ENCODE assay signal across 8 cellular contexts in genomic region chr19:48872182-48872883, GRCh38. TPM values are rescaled to one million over a fixed set of nuclear protein-coding genes. Genes with fewer than 3 reads are reported as not detected.
DNase-seq lines count a peak whose midpoint lies in the region; ATAC-seq, FAIRE-seq and TF ChIP-seq lines count a peak whose summit lies in the region.

TSS of gene PPP1R15A (plus strand) at chr19:48872421. CDS start at chr19:48873234, 813 bp downstream.

- H3K4me2 ChIP-seq in trophoblast cell (ENCODE audit: low read length) = peak within 1 kb of the TSS; percentile 81

- H3K27me3 Mint-ChIP-seq in T-helper 1 cell treated with Interleukin-12 subunit alpha and Interleukin-12 subunit beta and Interleukin-4 antibody, amounts not matched to agents 30 μg/mL and 1 μg/mL, for 36 hours (ENCODE audit: low read depth) = peaks cover 5% of the 10 kb centered on the region

- peak within 1 kb of the TSS; percentile 75 to 99 (median 89) for H3K4me3 ChIP-seq in heart left ventricle
- H3K4me3 ChIP-seq in trophoblast cell (ENCODE audit: low read depth, low read length) = peak within 1 kb of the TSS; percentile 96
- peak within 1 kb of the TSS; percentile 78 to 100 (median 92) for H3K4me3 ChIP-seq in tibial nerve

- no peak within 1 kb of the TSS for H3K23ac ChIP-seq in trophoblast cell (ENCODE audit: low read length)

- TF ChIP-seq EP300 in tibial nerve (IDR thresholded peaks at IDR 0.05) = peak; percentile 96 to 100

- FAIRE-seq in G401.6 (lab: Jason Lieb, UNC) = peak; percentile 98

- H3K4me1 ChIP-seq in heart left ventricle (peaks cover 11 to 60% (median 41%) of the 10 kb centered on the region in 12 donors), trophoblast cell (ENCODE audit: control insufficient read depth in 1 of 2, insufficient read depth in 2 of 2, low read length in 2 of 2) (peaks cover 24 to 28% of the 10 kb centered on the region in 2 experiments), tibial nerve (peaks cover 0 to 66% (median 34%) of the 10 kb centered on the region in 4 donors)

- TF ChIP-seq CTCF in heart left ventricle (IDR thresholded peaks at IDR 0.05) = peak in 3 of 12 donors; percentile 7 to 19 (median 10)
- peak in 2 of 5 experiments; percentile 83 to 87 for TF ChIP-seq CTCF in tibial nerve (IDR thresholded peaks at IDR 0.05)

- H3K27me3 ChIP-seq in heart left ventricle (no peaks in the 10 kb centered on the region), trophoblast cell (ENCODE audit: insufficient read depth, low read length) (no peaks in the 10 kb centered on the region), tibial nerve (no peaks in the 10 kb centered on the region)

- peak within 1 kb of the TSS; percentile 99 for H3K4ac ChIP-seq in trophoblast cell (ENCODE audit: low read depth, low read length)

- H2BK120ac ChIP-seq in trophoblast cell (ENCODE audit: insufficient read depth, low read length, poor library complexity) = peak within 1 kb of the TSS; percentile 97

- H2AFZ ChIP-seq in trophoblast cell (ENCODE audit: insufficient read depth, low read length, poor library complexity) = peak within 1 kb of the TSS; percentile 88

- DNase-seq in NCI-H1694 treated with DMSO at 0.1 percent for 48 hours (lab: John Stamatoyannopoulos, UW) = peak; percentile 93
- peak; percentile 95 for DNase-seq in amniotic epithelial cell (ENCODE audit: low read depth)
- peak; percentile 97 to 99 (median 97) for DNase-seq in heart left ventricle
- DNase-seq in trophoblast cell = peak; percentile 99 to 100
- peak; percentile 98 to 99 for DNase-seq in tibial nerve (ENCODE audit: low spot score in 2 of 2)

- ATAC-seq in HG02610 (IDR thresholded peaks at IDR 0.05; ENCODE audit: unreplicated experiment) (peak; percentile 42), heart left ventricle (peak; percentile 62 to 82 (median 72))

- WGBS in heart left ventricle, 4 donors = 0% methylated on average over 53 of the region's 53 CpGs
- WGBS in trophoblast cell (ENCODE audit: extremely low coverage, insufficient coverage, insufficient read length) = no CpG with 5 or more reads among the region's 53 CpGs
- WGBS in tibial nerve, 2 donors = 0% methylated on average over 38 to 53 of the region's 53 CpGs

- intact Hi-C loops in heart left ventricle (cut with DNase I) = loop anchor here in 7 of 10 donors (2.0 to 10.0 kb wide), 5 partner anchors 28 to 282 kb away; partner anchors contain the start of genes FTL (in 7 of the 7), NUCB1 (in 3 of the 7), HRC (in 1 of the 7) and TRPM4 (in 1 of the 7)

- H2BK12ac ChIP-seq in trophoblast cell (ENCODE audit: low read length) = peak within 1 kb of the TSS; percentile 27

- no peaks in the 10 kb centered on the region for H3K9me3 Mint-ChIP-seq in T-helper 1 cell treated with Interleukin-12 subunit alpha and Interleukin-12 subunit beta and Interleukin-4 antibody, amounts not matched to agents 30 μg/mL and 1 μg/mL, for 36 hours

- peak within 1 kb of the TSS; percentile 98 to 100 (median 100) for H3K27ac ChIP-seq in heart left ventricle
- peak within 1 kb of the TSS; percentile 84 for H3K27ac ChIP-seq in trophoblast cell (ENCODE audit: low read depth, low read length)
- H3K27ac ChIP-seq in tibial nerve = peak within 1 kb of the TSS; percentile 99 to 100 (median 100)

- H4K91ac ChIP-seq in trophoblast cell (ENCODE audit: low read depth, low read length) = peak within 1 kb of the TSS; percentile 95

- peaks cover 21% of the 10 kb centered on the region for H3K79me1 ChIP-seq in trophoblast cell (ENCODE audit: low read length)

- H3K36me3 ChIP-seq in heart left ventricle = peaks cover 0 to 42% (median 39%) of the 10 kb centered on the region in 9 donors
- H3K36me3 ChIP-seq in trophoblast cell (ENCODE audit: control insufficient read depth in 1 of 2, insufficient read depth in 2 of 2, low read length in 2 of 2) = peaks cover 37% of the 10 kb centered on the region in 2 experiments
- peaks cover 0 to 43% (median 12%) of the 10 kb centered on the region in 3 donors for H3K36me3 ChIP-seq in tibial nerve

- peaks cover 22% of the 10 kb centered on the region for H3K79me2 ChIP-seq in trophoblast cell (ENCODE audit: control insufficient read depth, insufficient read depth, low read length, poor library complexity)

- H3K14ac ChIP-seq in trophoblast cell (ENCODE audit: low read length) = peak within 1 kb of the TSS; percentile 97

- H2BK5ac ChIP-seq in trophoblast cell (ENCODE audit: low read depth, low read length, poor library complexity) = peak within 1 kb of the TSS; percentile 94

- peak within 1 kb of the TSS; percentile 100 for H3K27ac Mint-ChIP-seq in T-helper 1 cell treated with Interleukin-12 subunit alpha and Interleukin-12 subunit beta and Interleukin-4 antibody, amounts not matched to agents 30 μg/mL and 1 μg/mL, for 36 hours

- peak; percentile 93 to 99 for TF ChIP-seq POLR2A in heart left ventricle (IDR thresholded peaks at IDR 0.05)
- TF ChIP-seq POLR2A in tibial nerve (IDR thresholded peaks at IDR 0.05) = peak; percentile 100

- peak within 1 kb of the TSS; percentile 97 for H3K18ac ChIP-seq in trophoblast cell (ENCODE audit: low read length)

- H2AK5ac ChIP-seq in trophoblast cell (ENCODE audit: low read length) = peak within 1 kb of the TSS; percentile 94

- peaks cover 38% of the 10 kb centered on the region for H3K36me3 Mint-ChIP-seq in T-helper 1 cell treated with Interleukin-12 subunit alpha and Interleukin-12 subunit beta and Interleukin-4 antibody, amounts not matched to agents 30 μg/mL and 1 μg/mL, for 36 hours (ENCODE audit: low read depth)

- H3K9ac ChIP-seq in trophoblast cell (ENCODE audit: low read length) = peak within 1 kb of the TSS; percentile 96

- H3K4me1 Mint-ChIP-seq in T-helper 1 cell treated with Interleukin-12 subunit alpha and Interleukin-12 subunit beta and Interleukin-4 antibody, amounts not matched to agents 30 μg/mL and 1 μg/mL, for 36 hours (ENCODE audit: low read depth) = peaks cover 43% of the 10 kb centered on the region

- H3K9me3 ChIP-seq in heart left ventricle (no peaks in the 10 kb centered on the region), trophoblast cell (ENCODE audit: insufficient read depth, low read depth, low read length) (peaks cover 2% of the 10 kb centered on the region), tibial nerve (no peaks in the 10 kb centered on the region)

- H4K8ac ChIP-seq in trophoblast cell (ENCODE audit: low read depth, low read length) = peak within 1 kb of the TSS; percentile 91

- peak within 1 kb of the TSS; percentile 94 for H4K12ac ChIP-seq in trophoblast cell (ENCODE audit: low read depth, low read length)

- H3K4me3 Mint-ChIP-seq in T-helper 1 cell treated with Interleukin-12 subunit alpha and Interleukin-12 subunit beta and Interleukin-4 antibody, amounts not matched to agents 30 μg/mL and 1 μg/mL, for 36 hours = peak within 1 kb of the TSS; percentile 98

RNA-seq across cellular contexts. Expression of gene PPP1R15A, which starts in this region (rescaled TPM):
- total RNA-seq in heart left ventricle (10 to 100 TPM; 51.7 to 88.2 (median 62.6) TPM), tibial nerve (100 to 1,000 TPM in 2 of 4 donors, 10 to 100 TPM in 2; 81.0 to 171 (median 101) TPM)
- polyA plus RNA-seq in heart left ventricle = 100 to 1,000 TPM in 1 of 2 donors, 10 to 100 TPM in 1; 86.6 to 181 TPM
- polyA plus RNA-seq in trophoblast cell (2013) = 46.6 and 49.6 TPM in 2 replicates

Comparison
In these comparisons a context has a peak if more than half of its experiments do, and no peak if none do; other contexts are left out.
1. Peak in every context shown above with its lines: DNase-seq, ATAC-seq, H3K4me3 ChIP-seq and H3K27ac ChIP-seq.